In the genomic region with DNA sequence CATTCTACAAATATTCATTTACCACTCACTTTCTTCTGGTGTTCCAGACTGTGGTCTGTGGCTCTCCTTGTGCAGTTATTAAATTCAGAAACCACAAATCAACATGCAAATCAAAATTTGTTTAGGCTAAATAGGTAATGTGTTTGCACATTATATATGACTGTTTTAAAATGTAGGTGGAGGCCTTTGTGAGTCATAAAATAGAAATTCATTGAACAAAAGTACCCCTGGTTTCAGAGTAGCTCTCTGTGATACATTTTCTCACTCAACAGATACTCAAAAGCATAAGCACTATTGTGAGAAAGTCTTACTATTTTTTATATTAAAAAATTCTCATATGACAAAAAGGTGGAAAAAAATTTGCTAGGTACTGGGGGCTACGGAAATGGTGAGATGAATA, we compare ENCODE assay signal across 19 cellular contexts.
DNase-seq lines count a peak whose midpoint lies in the region; ATAC-seq and TF ChIP-seq lines count a peak whose summit lies in the region.
"Had no signal": no experiment of that assay in that cellular context is flagged by ENCODE, and none has a peak within 500 bp of the region (broad histone marks: within the 10 kb centered on the region; RNA-seq: fewer than 3 reads in every experiment).

No MANE protein-coding gene starts in this region.

- no peak overlapping the region for H3K27ac Mint-ChIP-seq in activated T-helper 17 cell treated with anti-CD3 and anti-CD28 coated beads, Interleukin-2, amount 50 U/mL, for 72 hours
- H3K27ac Mint-ChIP-seq: B cell; CD4-positive, alpha-beta T cell; CD8-positive, alpha-beta T cell had no signal

- H3K4me1 Mint-ChIP-seq in activated T-helper 17 cell treated with anti-CD3 and anti-CD28 coated beads, Interleukin-2, amount 50 U/mL, for 72 hours: no peaks in the 10 kb centered on the region
- H3K4me1 Mint-ChIP-seq: B cell had no signal

- H3K27ac ChIP-seq in RWPE2 (ENCODE audit: poor library complexity, severe bottlenecking) (no peak overlapping the region), foreskin keratinocyte (peak overlapping the region; percentile 12), Peyer's patch (no peak overlapping the region)
- H3K27ac ChIP-seq: 22Rv1; A549; BLaER1 treated with 17β-estradiol and CSF1 and Interleukin-3, amounts not matched to agents 10 nM and 100 nM; C4-2B had no signal

- H3K36me3 Mint-ChIP-seq in activated T-helper 17 cell treated with anti-CD3 and anti-CD28 coated beads, Interleukin-2, amount 50 U/mL, for 72 hours (ENCODE audit: low read depth): no peaks in the 10 kb centered on the region
- H3K36me3 Mint-ChIP-seq: CD8-positive, alpha-beta T cell had no signal

- TF ChIP-seq CTCF in RWPE2 (IDR thresholded peaks at IDR 0.05; ENCODE audit: poor library complexity, severe bottlenecking) (no peak), epithelial cell of esophagus (IDR thresholded peaks at IDR 0.05; ENCODE audit: insufficient read depth, low read depth, low read length, missing control alignments) (no peak), foreskin keratinocyte (conservative IDR thresholded peaks at IDR 0.05) (no peak), Peyer's patch (IDR thresholded peaks at IDR 0.05) (no peak)

- no peak overlapping the region for H3K4me3 Mint-ChIP-seq in activated T-helper 17 cell treated with anti-CD3 and anti-CD28 coated beads, Interleukin-2, amount 50 U/mL, for 72 hours
- H3K4me3 Mint-ChIP-seq: B cell; CD4-positive, alpha-beta T cell; CD8-positive, alpha-beta T cell had no signal

- H3K36me3 ChIP-seq in RWPE2 (ENCODE audit: low read depth) (no peaks in the 10 kb centered on the region), Peyer's patch (no peaks in the 10 kb centered on the region)
- H3K36me3 ChIP-seq: BLaER1 treated with 17β-estradiol and CSF1 and Interleukin-3, amounts not matched to agents 10 nM and 100 nM had no signal

- H3K4me3 ChIP-seq in RWPE2 (ENCODE audit: severe bottlenecking) (no peak overlapping the region), epithelial cell of esophagus (ENCODE audit: low read length) (no peak overlapping the region), Peyer's patch (no peak overlapping the region)
- H3K4me3 ChIP-seq: A549; BLaER1 treated with 17β-estradiol and CSF1 and Interleukin-3, amounts not matched to agents 10 nM and 100 nM had no signal

- no peaks in the 10 kb centered on the region for H3K9me3 ChIP-seq in RWPE2 (ENCODE audit: severe bottlenecking)
- H3K9me3 ChIP-seq in Peyer's patch: no peaks in the 10 kb centered on the region
- H3K9me3 ChIP-seq: A549, Caco-2 had no signal

- TF ChIP-seq POLR2A in Peyer's patch (IDR thresholded peaks at IDR 0.05): no peak

- ATAC-seq in RWPE2 (ENCODE audit: low read depth) (peak; percentile 56; the same call in 2 of the 3 replicates), foreskin keratinocyte (peak; percentile 41), GM18868 (IDR thresholded peaks at IDR 0.05; ENCODE audit: unreplicated experiment) (no peak)
- ATAC-seq in activated T-helper 17 cell treated with anti-CD3 and anti-CD28 coated beads, Interleukin-2, amount 50 U/mL, for 72 hours (replicated peaks): peak; percentile 28
- ATAC-seq: A549; CD8-positive, alpha-beta T cell had no signal

- H3K9me3 Mint-ChIP-seq in activated T-helper 17 cell treated with anti-CD3 and anti-CD28 coated beads, Interleukin-2, amount 50 U/mL, for 72 hours: peaks cover 4% of the 10 kb centered on the region
- H3K9me3 Mint-ChIP-seq: CD8-positive, alpha-beta T cell had no signal

- H3K4me1 ChIP-seq in RWPE2 (ENCODE audit: insufficient read depth, poor library complexity, severe bottlenecking): no peaks in the 10 kb centered on the region
- no peaks in the 10 kb centered on the region for H3K4me1 ChIP-seq in foreskin keratinocyte
- no peaks in the 10 kb centered on the region for H3K4me1 ChIP-seq in Peyer's patch
- H3K4me1 ChIP-seq: A549; BLaER1 treated with 17β-estradiol and CSF1 and Interleukin-3, amounts not matched to agents 10 nM and 100 nM; Caco-2 had no signal

- no peak for DNase-seq in RWPE2 (ENCODE audit: low spot score)
- peak; percentile 36 for DNase-seq in epithelial cell of esophagus (ENCODE audit: low read depth)
- peak in 1 of 2 donors; percentile 20 for DNase-seq in foreskin keratinocyte
- no peak for DNase-seq in NCI-H1417 (lab: John Stamatoyannopoulos, UW)
- DNase-seq in Peyer's patch: no peak
- DNase-seq: AML-193; Caco-2; Calu3; CD4-positive, alpha-beta T cell; CD8-positive, alpha-beta T cell; DMS79 treated with DMSO at 0.1 percent for 48 hours; GF-D8 had no signal

- no peaks in the 10 kb centered on the region for H3K27me3 ChIP-seq in RWPE2 (ENCODE audit: insufficient read depth, poor library complexity, severe bottlenecking)
- no peaks in the 10 kb centered on the region for H3K27me3 ChIP-seq in foreskin keratinocyte
- no peaks in the 10 kb centered on the region for H3K27me3 ChIP-seq in Peyer's patch
- H3K27me3 ChIP-seq: BLaER1 treated with 17β-estradiol and CSF1 and Interleukin-3, amounts not matched to agents 10 nM and 100 nM had no signal

- H3K27me3 Mint-ChIP-seq in activated T-helper 17 cell treated with anti-CD3 and anti-CD28 coated beads, Interleukin-2, amount 50 U/mL, for 72 hours: no peaks in the 10 kb centered on the region
- H3K27me3 Mint-ChIP-seq: CD4-positive, alpha-beta T cell had no signal
